ENCODE assay signal across 8 cellular contexts in the genomic region with DNA sequence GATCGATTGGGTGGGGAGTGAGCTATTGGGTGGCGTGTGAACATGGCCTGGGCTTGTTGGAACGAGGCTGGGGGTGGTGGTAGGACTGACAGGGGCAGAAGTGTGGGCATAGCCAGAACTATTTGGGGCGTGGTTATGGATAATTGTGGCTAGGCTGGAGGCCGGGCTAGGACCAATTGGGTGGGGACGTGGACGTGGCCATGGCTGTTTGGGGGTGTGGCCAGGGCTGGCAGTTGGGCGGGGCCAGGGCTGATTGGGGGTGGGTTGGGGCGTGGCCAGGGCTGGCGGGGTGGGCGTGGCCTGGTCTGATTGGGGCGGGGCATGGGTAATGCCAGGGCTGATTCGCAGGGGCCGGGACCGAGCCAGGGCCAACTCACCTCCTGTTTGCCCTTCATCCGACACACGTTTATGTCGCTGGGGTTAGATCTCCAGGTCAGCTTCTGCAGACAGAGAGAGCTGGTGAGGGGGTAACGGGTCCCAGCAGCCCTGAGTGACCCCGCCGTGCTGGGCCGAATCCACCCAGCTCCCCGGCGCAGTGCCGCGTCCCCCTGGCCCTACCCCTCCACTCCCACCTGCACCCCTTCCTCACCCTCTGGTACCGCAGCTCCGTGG. TPM values are rescaled to one million over a fixed set of nuclear protein-coding genes. Genes with fewer than 3 reads are reported as not detected.
DNase-seq lines count a peak whose midpoint lies in the region; ATAC-seq, FAIRE-seq and TF ChIP-seq lines count a peak whose summit lies in the region.
"Had no signal": no experiment of that assay in that cellular context is flagged by ENCODE, and none has a peak within 500 bp of the region (broad histone marks: within the 10 kb centered on the region; RNA-seq: fewer than 3 reads in every experiment).

No MANE protein-coding gene starts in this region.

- POLR2A ChIA-PET in activated CD8-positive, alpha-beta T cell treated with anti-CD3 and anti-CD28 coated beads, Interleukin-2, amount 10 ng/mL, durations not matched to agents 7 days and 5 days (lab: Charles Lee): no interaction called here

- H3K4me3 Mint-ChIP-seq in activated CD8-positive, alpha-beta T cell treated with anti-CD3 and anti-CD28 coated beads, Interleukin-2, amount 10 ng/mL, durations not matched to agents 7 days and 5 days: no peak overlapping the region
- H3K4me3 Mint-ChIP-seq in neural crest cell: no peak overlapping the region

- H3K4me1 Mint-ChIP-seq in activated CD8-positive, alpha-beta T cell treated with anti-CD3 and anti-CD28 coated beads, Interleukin-2, amount 10 ng/mL, durations not matched to agents 7 days and 5 days (ENCODE audit: low read depth): peaks cover 6% of the 10 kb centered on the region
- peaks cover 4% of the 10 kb centered on the region for H3K4me1 Mint-ChIP-seq in neural crest cell

- no peak for TF ChIP-seq CTCF in GM12865 (IDR thresholded peaks at IDR 0.05; ENCODE audit: insufficient read depth, low read depth, low read length, missing control alignments)
- no peak for TF ChIP-seq CTCF in neural crest cell (conservative IDR thresholded peaks at IDR 0.05)

- DNase-seq in GM12865 (ENCODE audit: low read depth) (peak; percentile 31), MV-4-11 (lab: John Stamatoyannopoulos, UW) (peak; percentile 34), neural crest cell (ENCODE audit: low read depth, low spot score) (peak; percentile 43), GM19239 (ENCODE audit: insufficient read length, low spot score) (no peak)
- DNase-seq in activated CD8-positive, alpha-beta T cell treated with anti-CD3 and anti-CD28 coated beads, Interleukin-2, amount 10 ng/mL, durations not matched to agents 7 days and 5 days: peak; percentile 37
- DNase-seq: retina had no signal

- no peaks in the 10 kb centered on the region for H3K9me3 Mint-ChIP-seq in activated CD8-positive, alpha-beta T cell treated with anti-CD3 and anti-CD28 coated beads, Interleukin-2, amount 10 ng/mL, durations not matched to agents 7 days and 5 days (ENCODE audit: insufficient read depth)
- H3K9me3 Mint-ChIP-seq in neural crest cell: peaks cover 5% of the 10 kb centered on the region

- no peaks in the 10 kb centered on the region for H3K27me3 Mint-ChIP-seq in activated CD8-positive, alpha-beta T cell treated with anti-CD3 and anti-CD28 coated beads, Interleukin-2, amount 10 ng/mL, durations not matched to agents 7 days and 5 days (ENCODE audit: low read depth)
- H3K27me3 Mint-ChIP-seq in neural crest cell (ENCODE audit: low read depth): no peaks in the 10 kb centered on the region

- CTCF ChIA-PET in activated CD8-positive, alpha-beta T cell treated with anti-CD3 and anti-CD28 coated beads, Interleukin-2, amount 10 ng/mL, durations not matched to agents 7 days and 5 days (lab: Charles Lee): no interaction called here

- no peaks in the 10 kb centered on the region for H3K36me3 Mint-ChIP-seq in activated CD8-positive, alpha-beta T cell treated with anti-CD3 and anti-CD28 coated beads, Interleukin-2, amount 10 ng/mL, durations not matched to agents 7 days and 5 days (ENCODE audit: low read depth)
- peaks cover 12% of the 10 kb centered on the region for H3K36me3 Mint-ChIP-seq in neural crest cell (ENCODE audit: low read depth)

- no peak overlapping the region for H3K27ac Mint-ChIP-seq in activated CD8-positive, alpha-beta T cell treated with anti-CD3 and anti-CD28 coated beads, Interleukin-2, amount 10 ng/mL, durations not matched to agents 7 days and 5 days
- H3K27ac Mint-ChIP-seq in neural crest cell (ENCODE audit: unreplicated experiment): no peak overlapping the region

- no peak for FAIRE-seq in GM19239 (lab: Jason Lieb, UNC)

- ATAC-seq in activated CD8-positive, alpha-beta T cell treated with anti-CD3 and anti-CD28 coated beads, Interleukin-2, amount 10 ng/mL, durations not matched to agents 7 days and 5 days: peak; percentile 29
- ATAC-seq in GM19467 (IDR thresholded peaks at IDR 0.05; ENCODE audit: unreplicated experiment) (no peak), HG03039 (IDR thresholded peaks at IDR 0.05; ENCODE audit: unreplicated experiment) (no peak)

- no peak overlapping the region for H3K4me3 ChIP-seq in GM12865 (ENCODE audit: low read depth, low read length)

RNA-seq across cellular contexts. Expression of a gene that starts 2.8 kb away (rescaled TPM):
- not detected for total RNA-seq in activated CD8-positive, alpha-beta T cell treated with anti-CD3 and anti-CD28 coated beads, Interleukin-2, amount 10 ng/mL, durations not matched to agents 7 days and 5 days
- 21.7 and 25.3 TPM in 2 replicates for total RNA-seq in neural crest cell

RNA-seq across cellular contexts. Expression of a gene that starts 16.8 kb away (rescaled TPM):
- not detected for total RNA-seq in activated CD8-positive, alpha-beta T cell treated with anti-CD3 and anti-CD28 coated beads, Interleukin-2, amount 10 ng/mL, durations not matched to agents 7 days and 5 days
- total RNA-seq in neural crest cell: 0.09 TPM in 2 replicates

RNA-seq across cellular contexts. Expression of a gene that starts 21.7 kb away (rescaled TPM):
- total RNA-seq in activated CD8-positive, alpha-beta T cell treated with anti-CD3 and anti-CD28 coated beads, Interleukin-2, amount 10 ng/mL, durations not matched to agents 7 days and 5 days: not detected
- total RNA-seq in neural crest cell: 4.8 TPM in 2 replicates

RNA-seq across cellular contexts. Expression of a gene that starts 38.4 kb away (rescaled TPM):
- total RNA-seq in activated CD8-positive, alpha-beta T cell treated with anti-CD3 and anti-CD28 coated beads, Interleukin-2, amount 10 ng/mL, durations not matched to agents 7 days and 5 days: not detected
- 0.30 and 0.47 TPM in 2 replicates for total RNA-seq in neural crest cell

Comparison
In these comparisons a context has a peak if more than half of its experiments do, and no peak if none do; other contexts are left out.
1. RNA of a gene that starts 2.8 kb away (total RNA-seq): 21.7 to 25.3 TPM in neural crest cell; not detected in activated CD8-positive, alpha-beta T cell treated with anti-CD3 and anti-CD28 coated beads, Interleukin-2, amount 10 ng/mL, durations not matched to agents 7 days and 5 days; every median in the first group is over 10 times any median in the second.